26 cellular contexts compared by ENCODE assay signal in the genomic region with DNA sequence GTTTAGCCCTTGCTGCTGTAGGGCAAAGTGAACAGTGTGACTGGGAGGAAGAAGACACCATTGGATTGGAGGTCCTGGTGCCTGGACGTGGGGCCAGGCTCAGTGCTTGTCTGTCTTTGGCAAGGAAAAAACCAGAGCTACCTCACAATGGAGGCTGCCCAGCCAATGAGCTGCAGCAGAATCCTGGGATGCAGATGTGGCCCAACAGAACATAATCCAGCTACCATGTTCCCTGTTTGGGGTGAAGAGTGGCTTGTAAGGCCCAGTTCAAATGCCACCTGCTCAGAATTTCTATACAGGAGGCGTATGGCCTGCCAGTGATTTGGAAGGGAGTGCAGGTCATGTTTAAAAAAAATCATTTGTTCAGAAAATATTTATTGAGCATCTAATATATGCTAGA. TPM values are rescaled to one million over a fixed set of nuclear protein-coding genes. Genes with fewer than 3 reads are reported as not detected.
DNase-seq lines count a peak whose midpoint lies in the region; ATAC-seq, FAIRE-seq and TF ChIP-seq lines count a peak whose summit lies in the region.
"Had no signal": no experiment of that assay in that cellular context is flagged by ENCODE, and none has a peak within 500 bp of the region (broad histone marks: within the 10 kb centered on the region; RNA-seq: fewer than 3 reads in every experiment).

A gene (minus strand): TSS at position 101 of the 400 bp plus-strand sequence. CDS start 412 bp downstream, outside the sequence.

- no peak for FAIRE-seq in H1 (lab: Jason Lieb, UNC)
- FAIRE-seq: A549, D721Med, GM12878 had no signal

- no peak for ATAC-seq in GM18519 (IDR thresholded peaks at IDR 0.05; ENCODE audit: low FRiP score, unreplicated experiment)
- ATAC-seq: A549, GM12878, GM23338 had no signal

- H3K9me3 Mint-ChIP-seq in progenitor cell of endocrine pancreas (ENCODE audit: low read depth) = no peaks in the 10 kb centered on the region
- H3K9me3 Mint-ChIP-seq: CD14-positive monocyte; CD4-positive, alpha-beta T cell; CD8-positive, alpha-beta memory T cell; GM23338 had no signal

- H3K4ac ChIP-seq in H1 (replicated peaks; ENCODE audit: insufficient read length, low read depth, low read length) (no peak within 1 kb of the TSS), mesendoderm (ENCODE audit: low read depth, low read length) (no peak within 1 kb of the TSS), neuronal stem cell (ENCODE audit: low read length) (no peak within 1 kb of the TSS)

- H3K9me3 ChIP-seq in H1 (ENCODE audit: insufficient read depth in 2 of 2, low read depth in 1 of 2, low read length in 1 of 2) (no peaks in the 10 kb centered on the region), neuronal stem cell (replicated peaks in 1 of 2; ENCODE audit: control insufficient read depth in 2 of 2, insufficient read depth in 1 of 2, low read depth in 1 of 2, low read length in 2 of 2) (peaks cover 0 to 4% of the 10 kb centered on the region in 2 donors)
- H3K9me3 ChIP-seq: A549, BE2C had no signal

- H2BK12ac ChIP-seq in H1 (ENCODE audit: low read depth, low read length) = no peak within 1 kb of the TSS
- H2BK12ac ChIP-seq in neuronal stem cell (ENCODE audit: low read length) = peak within 1 kb of the TSS; percentile 41

- H2BK15ac ChIP-seq in H1 (ENCODE audit: low read length) (no peak within 1 kb of the TSS), mesendoderm (replicated peaks; ENCODE audit: low read depth) (no peak within 1 kb of the TSS), neuronal stem cell (ENCODE audit: low read length) (peak within 1 kb of the TSS; percentile 5)

- peaks cover 11% of the 10 kb centered on the region for H3K27me3 Mint-ChIP-seq in progenitor cell of endocrine pancreas

- H3K79me1 ChIP-seq in H1 (ENCODE audit: low read depth, low read length) = no peaks in the 10 kb centered on the region
- no peaks in the 10 kb centered on the region for H3K79me1 ChIP-seq in mesendoderm (ENCODE audit: low read length)
- H3K79me1 ChIP-seq in neuronal stem cell (ENCODE audit: low read depth, low read length) = no peaks in the 10 kb centered on the region

- WGBS in H1 (ENCODE audit: extremely low coverage in 1 of 2, insufficient coverage in 1 of 2, insufficient read length in 1 of 2, insufficient replicate concordance in 2 of 2, low coverage in 1 of 2, low lambda C conversion rate in 2 of 2, missing lambda C conversion rate in 1 of 2), 2 experiments = 94% methylated on average over 2 of the region's 2 CpGs; no CpG with 5 or more reads in 1 of the 2 experiments
- WGBS in mesendoderm (ENCODE audit: extremely low coverage, insufficient coverage, low lambda C conversion rate) = no CpG with 5 or more reads among the region's 2 CpGs
- WGBS in neuronal stem cell (ENCODE audit: extremely low coverage in 2 of 2, insufficient read length in 2 of 2, insufficient replicate concordance in 1 of 2), 2 donors = no CpG with 5 or more reads among the region's 2 CpGs

- no peaks in the 10 kb centered on the region for H4K20me1 ChIP-seq in H1 (replicated peaks in 1 of 2; ENCODE audit: control insufficient read depth in 1 of 2, insufficient read depth in 2 of 2, low read length in 2 of 2)
- H4K20me1 ChIP-seq: BLaER1 treated with 17β-estradiol and CSF1 and Interleukin-3, amounts not matched to agents 10 nM and 100 nM had no signal

- H4K8ac ChIP-seq in H1 (ENCODE audit: extremely low read depth, insufficient read depth, low read length) (no peak within 1 kb of the TSS), mesendoderm (ENCODE audit: low read depth, low read length) (no peak within 1 kb of the TSS), neuronal stem cell (ENCODE audit: low read depth, low read length) (no peak within 1 kb of the TSS)

- POLR2A ChIA-PET in H1 (lab: Charles Lee; ENCODE audit: partially characterized antibody) = no interaction called here

- H3K23ac ChIP-seq in H1 (ENCODE audit: insufficient read length) = no peak within 1 kb of the TSS
- peak within 1 kb of the TSS; percentile 48 for H3K23ac ChIP-seq in mesendoderm (ENCODE audit: low read length)
- peak within 1 kb of the TSS; percentile 29 for H3K23ac ChIP-seq in neuronal stem cell (ENCODE audit: low read depth, low read length, poor library complexity)

- CTCF ChIA-PET in H1 (lab: Charles Lee; ENCODE audit: partially characterized antibody) = interaction anchor here (0.8 to 4.6 kb wide), 4 partner anchors 14 to 144 kb away, joined by 3 to 27 read pairs (median 4); a partner anchor contains a TSS

- no peak for TF ChIP-seq RAD21 in H1 (IDR thresholded peaks at IDR 0.05 in 1 of 2, conservative IDR thresholded peaks at IDR 0.05 in 1 of 2; ENCODE audit: low read depth in 2 of 2, low read length in 2 of 2)

- H2BK20ac ChIP-seq in H1 (ENCODE audit: low read length) = no peak within 1 kb of the TSS

- H4K5ac ChIP-seq in H1 (ENCODE audit: insufficient read length, low read depth, low read length) (no peak within 1 kb of the TSS), mesendoderm (ENCODE audit: low read length) (no peak within 1 kb of the TSS)

- H3K23me2 ChIP-seq in H1 (ENCODE audit: low read depth, low read length) = no peaks in the 10 kb centered on the region

- H3K4me1 Mint-ChIP-seq in progenitor cell of endocrine pancreas (ENCODE audit: low read depth) = no peaks in the 10 kb centered on the region
- H3K4me1 Mint-ChIP-seq: CD8-positive, alpha-beta memory T cell; GM23338 had no signal

- H2AFZ ChIP-seq in H1 (ENCODE audit: low read length) (peak within 1 kb of the TSS; percentile 16; the same call in 1 of the 2 replicates), neuronal stem cell (ENCODE audit: low read length) (no peak within 1 kb of the TSS)
- H2AFZ ChIP-seq: GM23338 had no signal

- H3K27me3 ChIP-seq in H1 (replicated peaks in 1 of 4; ENCODE audit: control insufficient read depth in 3 of 4, extremely low read depth in 1 of 4, insufficient read depth in 3 of 4, low read length in 3 of 4) (no peaks in the 10 kb centered on the region), mesendoderm (ENCODE audit: insufficient read depth, low read length, poor library complexity) (no peaks in the 10 kb centered on the region), neuronal stem cell (ENCODE audit: control insufficient read depth in 3 of 3, insufficient read depth in 3 of 3, low read depth in 1 of 3, low read length in 3 of 3) (peaks cover 0 to 3% (median 0%) of the 10 kb centered on the region in 3 experiments)
- H3K27me3 ChIP-seq: BLaER1 treated with 17β-estradiol and CSF1 and Interleukin-3, amounts not matched to agents 10 nM and 100 nM had no signal

- H2BK120ac ChIP-seq in H1 (replicated peaks; ENCODE audit: low read depth, low read length) (no peak within 1 kb of the TSS), mesendoderm (ENCODE audit: low read depth, low read length) (no peak within 1 kb of the TSS), neuronal stem cell (ENCODE audit: low read depth, low read length) (no peak within 1 kb of the TSS)

- H2BK5ac ChIP-seq in H1 (ENCODE audit: low read depth, low read length) (no peak within 1 kb of the TSS), mesendoderm (ENCODE audit: low read length) (peak within 1 kb of the TSS; percentile 88), neuronal stem cell (ENCODE audit: low read length) (no peak within 1 kb of the TSS)

- TF ChIP-seq CTCF in H1 (IDR thresholded peaks at IDR 0.05; ENCODE audit: control extremely low read depth in 1 of 3, insufficient read depth in 1 of 3, low read depth in 1 of 3, low read length in 3 of 3) (no peak), progenitor cell of endocrine pancreas (IDR thresholded peaks at IDR 0.05; ENCODE audit: unreplicated experiment) (no peak)

- H3K4me3 Mint-ChIP-seq in progenitor cell of endocrine pancreas (ENCODE audit: low read depth) = no peak within 1 kb of the TSS
- H3K4me3 Mint-ChIP-seq: CD14-positive monocyte; CD4-positive, alpha-beta T cell; CD8-positive, alpha-beta memory T cell; GM23338 had no signal

- H3K27ac ChIP-seq in H1 (ENCODE audit: low read depth, low read length) = no peak within 1 kb of the TSS
- H3K27ac ChIP-seq in mesendoderm (ENCODE audit: low read depth, low read length) = no peak within 1 kb of the TSS
- H3K27ac ChIP-seq in neuronal stem cell (replicated peaks; ENCODE audit: low read length) = no peak within 1 kb of the TSS
- H3K27ac ChIP-seq: A549; BLaER1 treated with 17β-estradiol and CSF1 and Interleukin-3, amounts not matched to agents 10 nM and 100 nM had no signal

- no peak for TF ChIP-seq EP300 in H1 (IDR thresholded peaks at IDR 0.05; ENCODE audit: borderline replicate concordance in 1 of 2, low read depth in 2 of 2, low read length in 2 of 2)

- H3K18ac ChIP-seq in H1 (ENCODE audit: extremely low read depth, low read length) (no peak within 1 kb of the TSS), mesendoderm (ENCODE audit: low read length) (no peak within 1 kb of the TSS), neuronal stem cell (ENCODE audit: low read length) (peak within 1 kb of the TSS; percentile 35)

- H3K4me2 ChIP-seq in H1 (ENCODE audit: insufficient read depth in 1 of 2, low read depth in 2 of 2, low read length in 2 of 2) (no peak within 1 kb of the TSS), mesendoderm (ENCODE audit: low read length) (no peak within 1 kb of the TSS), neuronal stem cell (ENCODE audit: insufficient read depth, low read length, poor library complexity, severe bottlenecking) (no peak within 1 kb of the TSS)
- H3K4me2 ChIP-seq: A549; BLaER1 treated with 17β-estradiol and CSF1 and Interleukin-3, amounts not matched to agents 10 nM and 100 nM; GM23338 had no signal

- no peaks in the 10 kb centered on the region for H3K79me2 ChIP-seq in H1 (ENCODE audit: control insufficient read depth in 1 of 2, insufficient read depth in 2 of 2, low read length in 2 of 2)
- no peaks in the 10 kb centered on the region for H3K79me2 ChIP-seq in mesendoderm (ENCODE audit: control insufficient read depth, insufficient read depth, low read length)

- no peaks in the 10 kb centered on the region for H3K4me1 ChIP-seq in H1 (replicated peaks in 1 of 4; ENCODE audit: control insufficient read depth in 3 of 4, insufficient read depth in 4 of 4, low read length in 3 of 4)
- H3K4me1 ChIP-seq in mesendoderm (ENCODE audit: control insufficient read depth, low read depth, low read length) = peaks cover 6% of the 10 kb centered on the region
- H3K4me1 ChIP-seq in neuronal stem cell (ENCODE audit: control insufficient read depth in 2 of 2, insufficient read depth in 1 of 2, low read depth in 1 of 2, low read length in 2 of 2) = peaks cover 0 to 3% of the 10 kb centered on the region in 2 donors
- H3K4me1 ChIP-seq: A549; BE2C; BLaER1 treated with 17β-estradiol and CSF1 and Interleukin-3, amounts not matched to agents 10 nM and 100 nM had no signal

- no peak within 1 kb of the TSS for H4K91ac ChIP-seq in H1 (replicated peaks; ENCODE audit: insufficient read length, low read length)
- H4K91ac ChIP-seq in neuronal stem cell (ENCODE audit: low read depth, low read length, poor library complexity) = no peak within 1 kb of the TSS

- H3K36me3 ChIP-seq in H1 (ENCODE audit: control insufficient read depth in 2 of 4, insufficient read depth in 4 of 4, low read length in 3 of 4) = no peaks in the 10 kb centered on the region
- no peaks in the 10 kb centered on the region for H3K36me3 ChIP-seq in mesendoderm (ENCODE audit: control insufficient read depth, insufficient read depth, low read length)
- H3K36me3 ChIP-seq in neuronal stem cell (replicated peaks in 1 of 2; ENCODE audit: control insufficient read depth in 2 of 2, insufficient read depth in 2 of 2, low read length in 2 of 2) = peaks cover 0 to 1% of the 10 kb centered on the region in 2 donors
- H3K36me3 ChIP-seq: BE2C; BLaER1 treated with 17β-estradiol and CSF1 and Interleukin-3, amounts not matched to agents 10 nM and 100 nM had no signal

- H3K9ac ChIP-seq in H1 (replicated peaks in 1 of 4; ENCODE audit: extremely low read depth in 1 of 4, low read depth in 3 of 4, low read length in 3 of 4) (no peak within 1 kb of the TSS), mesendoderm (ENCODE audit: low read length) (peak within 1 kb of the TSS; percentile 13), neuronal stem cell (ENCODE audit: low read depth, low read length, poor library complexity) (no peak within 1 kb of the TSS)
- H3K9ac ChIP-seq: BLaER1 treated with 17β-estradiol and CSF1 and Interleukin-3, amounts not matched to agents 10 nM and 100 nM had no signal

- TF ChIP-seq POLR2A in H1 (IDR thresholded peaks at IDR 0.05; ENCODE audit: control extremely low read depth in 1 of 2, low read depth in 2 of 2, low read length in 2 of 2) = no peak

- H3K56ac ChIP-seq in H1 (replicated peaks; ENCODE audit: insufficient read length, low read depth, low read length) (no peak within 1 kb of the TSS), mesendoderm (ENCODE audit: low read length) (peak within 1 kb of the TSS; percentile 85)

- H3K36me3 Mint-ChIP-seq in progenitor cell of endocrine pancreas (ENCODE audit: insufficient read depth) = no peaks in the 10 kb centered on the region
- H3K36me3 Mint-ChIP-seq: CD14-positive monocyte; CD8-positive, alpha-beta memory T cell had no signal

- no peak for DNase-seq in H1 (ENCODE audit: low read depth in 1 of 2, low spot score in 2 of 2)
- no peak for DNase-seq in mesendoderm
- no peak for DNase-seq in neuronal stem cell (ENCODE audit: low spot score)
- no peak for DNase-seq in progenitor cell of endocrine pancreas (ENCODE audit: low spot score, unreplicated experiment)
- DNase-seq in NCI-H446 treated with DMSO at 0.1 percent for 48 hours (lab: John Stamatoyannopoulos, UW) = no peak
- DNase-seq in ureter (ENCODE audit: low spot score) = no peak
- no peak for DNase-seq in NCI-H2171 (lab: John Stamatoyannopoulos, UW)
- DNase-seq: 8988T; ACHN; AML-193; BE2C; CD4-positive, alpha-beta T cell; CD8-positive, alpha-beta memory T cell; DMS 273 treated with DMSO at 0.1 percent for 48 hours; DMS79; EL; GDM1; H7; HCEC 1CT had no signal

- peak within 1 kb of the TSS; percentile 45 for H3K27ac Mint-ChIP-seq in progenitor cell of endocrine pancreas
- H3K27ac Mint-ChIP-seq: CD4-positive, alpha-beta T cell; CD8-positive, alpha-beta memory T cell; GM23338 had no signal

- H3K4me3 ChIP-seq in H1 (ENCODE audit: extremely low read depth in 1 of 4, insufficient read depth in 2 of 4, low read depth in 3 of 4, low read length in 4 of 4) = no peak within 1 kb of the TSS
- no peak within 1 kb of the TSS for H3K4me3 ChIP-seq in mesendoderm (ENCODE audit: low read length)
- H3K4me3 ChIP-seq in neuronal stem cell (ENCODE audit: low read length in 2 of 2) = no peak within 1 kb of the TSS
- H3K4me3 ChIP-seq: A549; BLaER1 treated with 17β-estradiol and CSF1 and Interleukin-3, amounts not matched to agents 10 nM and 100 nM; GM12878; GM23338 had no signal

- no peak within 1 kb of the TSS for H2AK5ac ChIP-seq in H1 (ENCODE audit: low read depth, low read length)
- H2AK5ac ChIP-seq in mesendoderm (ENCODE audit: low read length) = peak within 1 kb of the TSS; percentile 97
- peak within 1 kb of the TSS; percentile 74 for H2AK5ac ChIP-seq in neuronal stem cell (ENCODE audit: low read depth, low read length)

- H3K14ac ChIP-seq in H1 (ENCODE audit: insufficient read length) = no peak within 1 kb of the TSS
- no peak within 1 kb of the TSS for H3K14ac ChIP-seq in neuronal stem cell (ENCODE audit: low read length)

RNA-seq across cellular contexts. Expression of the gene that starts here (rescaled TPM):
- not detected in 2 replicates for total RNA-seq in H1 (2021; fragmentation: NEBNext Ultra II Directional; extraction: Animal tissue kit (Norgen Biotek cat#: 25700))
- not detected in 2 replicates for polyA plus RNA-seq in H1 (2011; rRNA removed)
- not detected for polyA plus RNA-seq in H1 (2011; cell fraction: cytosol; rRNA removed)
- not detected for polyA plus RNA-seq in H1 (2011; cell fraction: nucleus; rRNA removed)
- polyA plus RNA-seq in H1 (2012, experiment 1 of 2) = not detected in 4 replicates
- not detected for polyA plus RNA-seq in H1 (2012, experiment 2 of 2)
- not detected for polyA plus RNA-seq in H1 (2013, experiment 1 of 2)
- not detected for polyA plus RNA-seq in H1 (2013, experiment 2 of 2)
- polyA minus RNA-seq in H1 (2011; rRNA and poly(A)+ RNA removed) = not detected in 2 replicates
- polyA minus RNA-seq in H1 (2011; cell fraction: cytosol; rRNA and poly(A)+ RNA removed) = not detected
- polyA minus RNA-seq in H1 (2011; cell fraction: nucleus; rRNA and poly(A)+ RNA removed) = not detected
- polyA plus RNA-seq in mesendoderm (2013, experiment 1 of 2) = not detected
- polyA plus RNA-seq in mesendoderm (2013, experiment 2 of 2) = not detected
- polyA plus RNA-seq in neuronal stem cell (2013, experiment 1 of 2) = not detected
- not detected for polyA plus RNA-seq in neuronal stem cell (2013, experiment 2 of 2)
- total RNA-seq in progenitor cell of endocrine pancreas = not detected in 2 replicates
- not detected for total RNA-seq in ureter
- total RNA-seq: CD4-positive, alpha-beta T cell; CD8-positive, alpha-beta memory T cell; GM12878; GM23338; H7 had no signal
- polyA plus RNA-seq: A549; CD14-positive monocyte; CD8-positive, alpha-beta memory T cell; GM23338 had no signal
